8 cellular contexts compared by ENCODE assay signal in the genomic region with DNA sequence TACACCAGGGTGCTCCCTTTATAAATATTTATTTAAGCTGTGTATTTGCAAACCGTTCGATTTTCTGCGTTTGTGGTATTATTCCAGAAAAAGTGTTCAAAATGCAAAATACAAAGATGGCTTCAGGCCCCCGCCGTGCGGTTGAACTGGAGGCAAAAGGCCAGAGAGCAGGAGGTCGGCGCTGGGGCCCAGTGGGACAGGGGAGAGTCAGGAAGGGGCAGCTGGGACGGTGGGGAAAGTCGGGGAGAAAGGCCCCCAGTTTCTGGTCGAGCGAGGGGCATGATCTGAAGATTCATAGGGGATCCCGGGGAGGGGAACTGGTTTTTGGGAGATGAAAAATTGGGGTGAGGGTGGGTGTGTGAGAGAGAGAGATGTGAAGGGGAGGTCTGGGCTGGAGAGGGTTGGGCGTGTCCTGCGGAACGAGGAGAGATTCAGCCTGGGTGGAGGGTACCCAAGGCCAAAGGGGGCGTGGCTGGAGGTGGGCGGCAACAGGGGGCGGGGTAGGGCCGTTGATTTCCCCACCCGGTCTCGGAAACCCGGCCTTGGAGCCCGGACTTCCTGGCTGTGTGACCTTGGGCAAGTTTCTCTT. TPM values are rescaled to one million over a fixed set of nuclear protein-coding genes. Genes with fewer than 3 reads are reported as not detected.
DNase-seq lines count a peak whose midpoint lies in the region; ATAC-seq and TF ChIP-seq lines count a peak whose summit lies in the region.

No MANE protein-coding gene starts in this region.

- TF ChIP-seq EP300 in neural cell (conservative IDR thresholded peaks at IDR 0.05; ENCODE audit: poor library complexity, severe bottlenecking) = no peak

- H3K27ac ChIP-seq in neural cell (ENCODE audit: low read length) = peak overlapping the region; percentile 11

- H3F3A ChIP-seq in neural cell (ENCODE audit: insufficient read depth, low read length, poor library complexity, severe bottlenecking) = no peaks in the 10 kb centered on the region

- no peaks in the 10 kb centered on the region for H3K36me3 Mint-ChIP-seq in activated T-helper 1 cell treated with anti-CD3 and anti-CD28 coated beads, Interleukin-12 subunit alpha, Interleukin-12 subunit beta, Interleukin-2, Interleukin-4 antibody, amounts not matched to agents 30 ng/mL and 10 ng/mL and 1 ng/mL, durations not matched to agents 14 hours and 24 hours and 36 hours (ENCODE audit: low read depth)

- H3K9me3 ChIP-seq in neural cell (ENCODE audit: low read length) = no peaks in the 10 kb centered on the region

- ATAC-seq in GM21723 (IDR thresholded peaks at IDR 0.05; ENCODE audit: unreplicated experiment) = no peak

- H3K36me3 ChIP-seq in neural cell (ENCODE audit: insufficient read depth, low read length) = no peaks in the 10 kb centered on the region

- H3K4me3 ChIP-seq in fibroblast of villous mesenchyme (ENCODE audit: low read depth, low read length) (peak overlapping the region; percentile 73), neural cell (ENCODE audit: low read length) (peak overlapping the region; percentile 97)

- intact Hi-C loops in activated T-helper 1 cell treated with anti-CD3 and anti-CD28 coated beads, Interleukin-12 subunit alpha, Interleukin-12 subunit beta, Interleukin-2, Interleukin-4 antibody, amounts not matched to agents 30 ng/mL and 10 ng/mL and 1 ng/mL, durations not matched to agents 14 hours and 24 hours and 36 hours (cut with micrococcal nuclease) = loop anchor here (1.0 to 2.0 kb wide), 8 partner anchors 16 to 300 kb away; a partner anchor contains a TSS

- H3K27me3 Mint-ChIP-seq in activated T-helper 1 cell treated with anti-CD3 and anti-CD28 coated beads, Interleukin-12 subunit alpha, Interleukin-12 subunit beta, Interleukin-2, Interleukin-4 antibody, amounts not matched to agents 30 ng/mL and 10 ng/mL and 1 ng/mL, durations not matched to agents 14 hours and 24 hours and 36 hours (ENCODE audit: insufficient read depth) = peaks cover 2% of the 10 kb centered on the region

- no peaks in the 10 kb centered on the region for H3K79me2 ChIP-seq in neural cell (replicated peaks; ENCODE audit: insufficient read depth, low read length)

- no peaks in the 10 kb centered on the region for H3K9me2 ChIP-seq in neural cell (ENCODE audit: insufficient read depth, low read length)

- H2AFZ ChIP-seq in neural cell (ENCODE audit: low read depth, low read length) = peak overlapping the region; percentile 65

- DNase-seq in A172 (ENCODE audit: low spot score) = peak; percentile 65
- DNase-seq in GDM1 (lab: John Stamatoyannopoulos, UW) = peak; percentile 28
- DNase-seq in NCI-H510A treated with DMSO at 0.1 percent for 48 hours (lab: John Stamatoyannopoulos, UW) = peak; percentile 65
- DNase-seq in activated T-helper 1 cell treated with anti-CD3 and anti-CD28 coated beads, Interleukin-12 subunit alpha, Interleukin-12 subunit beta, Interleukin-2, Interleukin-4 antibody, amounts not matched to agents 30 ng/mL and 10 ng/mL and 1 ng/mL, durations not matched to agents 14 hours and 24 hours and 36 hours (ENCODE audit: low spot score) = peak; percentile 20
- peak; percentile 91 for DNase-seq in fibroblast of villous mesenchyme (ENCODE audit: low read depth)
- no peak for DNase-seq in KG1 (lab: John Stamatoyannopoulos, UW)

- no peaks in the 10 kb centered on the region for H3K27me3 ChIP-seq in neural cell (ENCODE audit: insufficient read depth, low read depth, low read length)

- TF ChIP-seq RAD21 in neural cell (conservative IDR thresholded peaks at IDR 0.05) = no peak

- H3K9me3 Mint-ChIP-seq in activated T-helper 1 cell treated with anti-CD3 and anti-CD28 coated beads, Interleukin-12 subunit alpha, Interleukin-12 subunit beta, Interleukin-2, Interleukin-4 antibody, amounts not matched to agents 30 ng/mL and 10 ng/mL and 1 ng/mL, durations not matched to agents 14 hours and 24 hours and 36 hours = no peaks in the 10 kb centered on the region

- peak overlapping the region; percentile 78 for H3K4me2 ChIP-seq in neural cell (ENCODE audit: low read length)

- H4K20me1 ChIP-seq in neural cell (ENCODE audit: insufficient read depth) = no peaks in the 10 kb centered on the region

- H3K9ac ChIP-seq in neural cell (ENCODE audit: low read length) = peak overlapping the region; percentile 78

- peaks cover 5% of the 10 kb centered on the region for H3K4me1 Mint-ChIP-seq in activated T-helper 1 cell treated with anti-CD3 and anti-CD28 coated beads, Interleukin-12 subunit alpha, Interleukin-12 subunit beta, Interleukin-2, Interleukin-4 antibody, amounts not matched to agents 30 ng/mL and 10 ng/mL and 1 ng/mL, durations not matched to agents 14 hours and 24 hours and 36 hours (ENCODE audit: low read depth)

- H3K27ac Mint-ChIP-seq in activated T-helper 1 cell treated with anti-CD3 and anti-CD28 coated beads, Interleukin-12 subunit alpha, Interleukin-12 subunit beta, Interleukin-2, Interleukin-4 antibody, amounts not matched to agents 30 ng/mL and 10 ng/mL and 1 ng/mL, durations not matched to agents 14 hours and 24 hours and 36 hours = peak overlapping the region; percentile 76

- H3K4me3 Mint-ChIP-seq in activated T-helper 1 cell treated with anti-CD3 and anti-CD28 coated beads, Interleukin-12 subunit alpha, Interleukin-12 subunit beta, Interleukin-2, Interleukin-4 antibody, amounts not matched to agents 30 ng/mL and 10 ng/mL and 1 ng/mL, durations not matched to agents 14 hours and 24 hours and 36 hours = peak overlapping the region; percentile 81

- TF ChIP-seq CTCF in fibroblast of villous mesenchyme (IDR thresholded peaks at IDR 0.05; ENCODE audit: insufficient read depth, low read depth, low read length) (no peak), neural cell (IDR thresholded peaks at IDR 0.05; ENCODE audit: poor library complexity, severe bottlenecking) (no peak)

TF ChIP-seq in neural cell, 6 proteins besides CTCF, POLR2A, EP300 and RAD21:
- TF ChIP-seq MXI1 (conservative IDR thresholded peaks at IDR 0.05; ENCODE audit: poor library complexity, severe bottlenecking) (no peak), POLR2AphosphoS5 (IDR thresholded peaks at IDR 0.05) (no peak), TAF1 (IDR thresholded peaks at IDR 0.05; ENCODE audit: low read depth) (no peak), SMC3 (conservative IDR thresholded peaks at IDR 0.05; ENCODE audit: poor library complexity) (no peak)

RNA-seq across cellular contexts. Expression of a gene that starts 0.7 kb away (rescaled TPM):
- total RNA-seq in A172 (2014; rRNA removed; shearing (Covaris generic)) = 114 and 139 TPM in 2 replicates
- 31.3 and 34.3 TPM in 2 replicates for total RNA-seq in activated T-helper 1 cell treated with anti-CD3 and anti-CD28 coated beads, Interleukin-12 subunit alpha, Interleukin-12 subunit beta, Interleukin-2, Interleukin-4 antibody, amounts not matched to agents 30 ng/mL and 10 ng/mL and 1 ng/mL, durations not matched to agents 14 hours and 24 hours and 36 hours
- 57.9 and 74.4 TPM in 2 replicates for total RNA-seq in fibroblast of villous mesenchyme
- 47.7 and 48.1 TPM in 2 replicates for polyA plus RNA-seq in neural cell
- polyA minus RNA-seq in neural cell = 21.8 and 23.4 TPM in 2 replicates

RNA-seq across cellular contexts. Expression of a gene that starts 3.8 kb away (rescaled TPM):
- total RNA-seq in A172 (2014; rRNA removed; shearing (Covaris generic)) = 0.07 TPM in 1 of 2 replicates, not detected in the other
- total RNA-seq in activated T-helper 1 cell treated with anti-CD3 and anti-CD28 coated beads, Interleukin-12 subunit alpha, Interleukin-12 subunit beta, Interleukin-2, Interleukin-4 antibody, amounts not matched to agents 30 ng/mL and 10 ng/mL and 1 ng/mL, durations not matched to agents 14 hours and 24 hours and 36 hours = not detected in 2 replicates
- not detected in 2 replicates for total RNA-seq in fibroblast of villous mesenchyme
- polyA plus RNA-seq in neural cell = 0.19 and 3.0 TPM in 2 replicates
- polyA minus RNA-seq in neural cell = not detected in 2 replicates

RNA-seq across cellular contexts. Expression of a gene that starts 15.7 kb away (rescaled TPM):
- total RNA-seq in A172 (2014; rRNA removed; shearing (Covaris generic)) = 4.1 and 4.8 TPM in 2 replicates
- total RNA-seq in activated T-helper 1 cell treated with anti-CD3 and anti-CD28 coated beads, Interleukin-12 subunit alpha, Interleukin-12 subunit beta, Interleukin-2, Interleukin-4 antibody, amounts not matched to agents 30 ng/mL and 10 ng/mL and 1 ng/mL, durations not matched to agents 14 hours and 24 hours and 36 hours = 7.6 and 10.4 TPM in 2 replicates
- total RNA-seq in fibroblast of villous mesenchyme = 0.86 and 2.6 TPM in 2 replicates
- 0.37 and 0.68 TPM in 2 replicates for polyA plus RNA-seq in neural cell
- 1.5 and 1.9 TPM in 2 replicates for polyA minus RNA-seq in neural cell

RNA-seq across cellular contexts. Expression of a gene that starts 17.7 kb away (rescaled TPM):
- total RNA-seq in A172 (2014; rRNA removed; shearing (Covaris generic)) = not detected in 2 replicates
- not detected in 2 replicates for total RNA-seq in activated T-helper 1 cell treated with anti-CD3 and anti-CD28 coated beads, Interleukin-12 subunit alpha, Interleukin-12 subunit beta, Interleukin-2, Interleukin-4 antibody, amounts not matched to agents 30 ng/mL and 10 ng/mL and 1 ng/mL, durations not matched to agents 14 hours and 24 hours and 36 hours
- not detected in 2 replicates for total RNA-seq in fibroblast of villous mesenchyme
- 4.5 and 7.1 TPM in 2 replicates for polyA plus RNA-seq in neural cell
- polyA minus RNA-seq in neural cell = 9.5 and 11.8 TPM in 2 replicates

RNA-seq across cellular contexts. Expression of a gene that starts 24.2 kb away (rescaled TPM):
- total RNA-seq in A172 (2014; rRNA removed; shearing (Covaris generic)) = 56.2 and 65.7 TPM in 2 replicates
- 23.1 and 26.1 TPM in 2 replicates for total RNA-seq in activated T-helper 1 cell treated with anti-CD3 and anti-CD28 coated beads, Interleukin-12 subunit alpha, Interleukin-12 subunit beta, Interleukin-2, Interleukin-4 antibody, amounts not matched to agents 30 ng/mL and 10 ng/mL and 1 ng/mL, durations not matched to agents 14 hours and 24 hours and 36 hours
- 18.1 and 20.3 TPM in 2 replicates for total RNA-seq in fibroblast of villous mesenchyme
- 129 and 145 TPM in 2 replicates for polyA plus RNA-seq in neural cell
- polyA minus RNA-seq in neural cell = 31.1 and 39.7 TPM in 2 replicates
